Comparison of ENCODE assay signal across 17 cellular contexts in the genomic region with DNA sequence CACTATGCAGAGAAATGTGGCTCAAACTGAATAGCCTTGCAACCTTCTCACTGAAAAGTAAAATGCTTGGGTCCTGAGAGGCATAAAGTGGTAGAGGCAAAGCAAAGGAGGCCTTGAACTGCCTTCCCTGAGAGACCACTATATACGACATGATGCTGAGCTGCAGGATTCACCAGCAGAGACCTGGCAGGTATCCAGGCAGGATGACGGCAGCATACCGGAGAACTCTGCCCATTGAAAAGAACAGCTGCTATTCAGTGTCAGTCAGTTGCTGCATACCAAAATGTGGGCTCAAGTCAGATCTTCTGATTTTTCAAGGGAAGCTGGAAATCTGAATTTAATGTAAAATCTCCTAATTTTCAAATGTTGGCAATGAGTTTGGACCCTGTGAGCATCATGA.
A peak's percentile ranks its signal among the peaks of the same experiment; 100 is the strongest.
DNase-seq lines count a peak whose midpoint lies in the region; ATAC-seq and TF ChIP-seq lines count a peak whose summit lies in the region.
"Had no signal": no experiment of that assay in that cellular context is flagged by ENCODE, and none has a peak within 500 bp of the region (broad histone marks: within the 10 kb centered on the region; RNA-seq: fewer than 3 reads in every experiment).

No MANE protein-coding gene starts in this region.

- DNase-seq in DMS153 treated with DMSO at 0.1 percent for 48 hours (lab: John Stamatoyannopoulos, UW; ENCODE audit: unreplicated experiment) = peak; percentile 10
- peak; percentile 68 for DNase-seq in NCI-H345 (lab: John Stamatoyannopoulos, UW)
- peak; percentile 1 for DNase-seq in choroid plexus epithelial cell (ENCODE audit: low read depth)
- DNase-seq in psoas muscle = peak; percentile 47 to 82
- no peak for DNase-seq in NK-92 (lab: John Stamatoyannopoulos, UW; ENCODE audit: unreplicated experiment)
- DNase-seq in progenitor cell of endocrine pancreas (ENCODE audit: low spot score, unreplicated experiment) = no peak
- DNase-seq: activated gamma-delta T cell, cortex of kidney, DMS53, glutamatergic neuron, immature natural killer cell, MV-4-11, retina, T1000 had no signal

- H3K4me3 ChIP-seq in choroid plexus epithelial cell (ENCODE audit: low read depth, low read length) (no peak overlapping the region), psoas muscle (no peak overlapping the region)

- WGBS in psoas muscle, 3 donors = 0 to 14% (median 8%) methylated on average over 3 of the region's 3 CpGs

- peak; percentile 81 to 84 (median 82) for ATAC-seq in psoas muscle
- no peak for ATAC-seq in GM18511 (IDR thresholded peaks at IDR 0.05; ENCODE audit: unreplicated experiment)

- H3K36me3 ChIP-seq in psoas muscle (ENCODE audit: insufficient read depth in 1 of 2, low read depth in 1 of 2) = no peaks in the 10 kb centered on the region

- TF ChIP-seq CTCF in choroid plexus epithelial cell (conservative IDR thresholded peaks at IDR 0.05; ENCODE audit: low read depth, low read length) = no peak
- TF ChIP-seq CTCF in psoas muscle (IDR thresholded peaks at IDR 0.05) = no peak
- no peak for TF ChIP-seq CTCF in progenitor cell of endocrine pancreas (IDR thresholded peaks at IDR 0.05; ENCODE audit: unreplicated experiment)

- H3K27ac Mint-ChIP-seq in progenitor cell of endocrine pancreas = no peak overlapping the region
- H3K27ac Mint-ChIP-seq: B cell, immature natural killer cell had no signal

- no peak overlapping the region for H3K4me3 Mint-ChIP-seq in progenitor cell of endocrine pancreas (ENCODE audit: low read depth)
- H3K4me3 Mint-ChIP-seq: B cell, immature natural killer cell had no signal

- H3K27me3 Mint-ChIP-seq in progenitor cell of endocrine pancreas = no peaks in the 10 kb centered on the region
- H3K27me3 Mint-ChIP-seq: B cell had no signal

- H3K4me1 Mint-ChIP-seq in progenitor cell of endocrine pancreas (ENCODE audit: low read depth) = peaks cover 3% of the 10 kb centered on the region
- H3K4me1 Mint-ChIP-seq: B cell had no signal

- no peaks in the 10 kb centered on the region for H3K9me3 ChIP-seq in psoas muscle

- no peaks in the 10 kb centered on the region for H3K27me3 ChIP-seq in psoas muscle (ENCODE audit: insufficient read depth in 3 of 3, low read length in 2 of 3)

- H3K9me3 Mint-ChIP-seq in progenitor cell of endocrine pancreas (ENCODE audit: low read depth) = no peaks in the 10 kb centered on the region

- intact Hi-C loops in psoas muscle (cut with DNase I) = loop anchor here in 1 of 2 donors (5.0 kb wide), 1 partner anchor 746 kb away; no protein-coding TSS in a partner anchor

- H3K27ac ChIP-seq in psoas muscle = peak overlapping the region; percentile 58
- H3K27ac ChIP-seq: epithelial cell of prostate had no signal

- no peaks in the 10 kb centered on the region for H3K36me3 Mint-ChIP-seq in progenitor cell of endocrine pancreas (ENCODE audit: insufficient read depth)
- H3K36me3 Mint-ChIP-seq: immature natural killer cell had no signal

- H3K4me1 ChIP-seq in psoas muscle = peaks cover 29% of the 10 kb centered on the region

Comparison
In these comparisons a context has a peak if more than half of its experiments do, and no peak if none do; other contexts are left out.
1. DNase-seq: peak in DMS153 treated with DMSO at 0.1 percent for 48 hours (single experiment), NCI-H345 (single experiment), choroid plexus epithelial cell (single experiment) and psoas muscle (2 of 2); none in NK-92 (single experiment) and progenitor cell of endocrine pancreas (single experiment).